8 cellular contexts compared by ENCODE assay signal in the genomic region with DNA sequence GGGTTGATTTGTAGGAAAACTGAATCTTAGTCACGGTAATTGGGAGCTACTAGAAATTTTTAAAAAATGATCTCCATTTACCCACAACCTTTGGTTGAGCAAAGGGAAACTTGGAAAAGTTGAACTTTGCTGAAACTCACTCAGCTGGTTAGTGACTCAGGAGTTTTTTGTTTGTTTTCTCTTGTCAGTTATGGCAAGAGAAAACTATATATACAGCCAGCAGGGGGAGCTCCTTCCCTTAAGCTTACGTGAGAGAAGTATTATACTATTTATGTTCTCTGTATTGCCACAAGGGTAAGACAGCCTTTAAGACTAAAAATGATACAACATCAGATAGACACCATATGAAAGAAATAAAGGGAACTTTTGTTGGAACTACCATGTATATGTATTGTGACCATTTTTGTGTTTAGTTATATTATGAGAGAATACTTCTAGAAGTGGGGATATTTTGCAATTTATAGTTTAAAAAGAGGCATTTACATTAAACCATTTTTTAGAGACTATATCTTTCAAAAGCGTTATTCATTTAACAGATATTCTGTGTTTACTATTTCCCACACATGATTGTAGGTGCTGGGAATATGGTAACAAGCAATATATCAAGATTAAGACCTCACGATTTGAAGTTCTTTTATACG. TPM values are rescaled to one million over a fixed set of nuclear protein-coding genes. Genes with fewer than 3 reads are reported as not detected.
DNase-seq lines count a peak whose midpoint lies in the region; ATAC-seq and TF ChIP-seq lines count a peak whose summit lies in the region.

No MANE protein-coding gene starts in this region.

- TF ChIP-seq CTCF in C4-2B (conservative IDR thresholded peaks at IDR 0.05) (peak; percentile 96), coronary artery (IDR thresholded peaks at IDR 0.05) (peak; percentile 65), lower lobe of right lung (IDR thresholded peaks at IDR 0.05) (peak; percentile 85)

- no peaks in the 10 kb centered on the region for H3K9me3 Mint-ChIP-seq in stimulated activated memory B cell treated with anti-CD40 and anti-IgM and Interleukin-4, amounts not matched to agents 10 μg/mL and 1 μg/mL and 100 μg/mL, for 72 hours

- no peaks in the 10 kb centered on the region for H3K9me3 ChIP-seq in lower lobe of right lung

- peak; percentile 86 for DNase-seq in NCI-H2171 treated with DMSO at 0.1 percent for 48 hours (lab: John Stamatoyannopoulos, UW)
- DNase-seq in UCSD-AML1 (lab: John Stamatoyannopoulos, UW; ENCODE audit: unreplicated experiment) = peak; percentile 9
- no peak for DNase-seq in coronary artery (ENCODE audit: low spot score)
- DNase-seq in lower lobe of right lung = no peak

- H3K4me1 Mint-ChIP-seq in stimulated activated memory B cell treated with anti-CD40 and anti-IgM and Interleukin-4, amounts not matched to agents 10 μg/mL and 1 μg/mL and 100 μg/mL, for 72 hours = peaks cover 14% of the 10 kb centered on the region

- intact Hi-C loops in lower lobe of right lung (cut with DNase I) = no loop called here

- H3K36me3 Mint-ChIP-seq in stimulated activated memory B cell treated with anti-CD40 and anti-IgM and Interleukin-4, amounts not matched to agents 10 μg/mL and 1 μg/mL and 100 μg/mL, for 72 hours = no peaks in the 10 kb centered on the region

- H3K4me3 Mint-ChIP-seq in stimulated activated memory B cell treated with anti-CD40 and anti-IgM and Interleukin-4, amounts not matched to agents 10 μg/mL and 1 μg/mL and 100 μg/mL, for 72 hours = no peak overlapping the region

- H3K27me3 Mint-ChIP-seq in stimulated activated memory B cell treated with anti-CD40 and anti-IgM and Interleukin-4, amounts not matched to agents 10 μg/mL and 1 μg/mL and 100 μg/mL, for 72 hours = peaks cover 40% of the 10 kb centered on the region

- H3K4me3 ChIP-seq in coronary artery = no peak overlapping the region
- no peak overlapping the region for H3K4me3 ChIP-seq in lower lobe of right lung

- H3K27ac Mint-ChIP-seq in stimulated activated memory B cell treated with anti-CD40 and anti-IgM and Interleukin-4, amounts not matched to agents 10 μg/mL and 1 μg/mL and 100 μg/mL, for 72 hours = no peak overlapping the region

- H3K27me3 ChIP-seq in lower lobe of right lung (ENCODE audit: low read depth) = no peaks in the 10 kb centered on the region

- peaks cover 4% of the 10 kb centered on the region for H3K4me1 ChIP-seq in lower lobe of right lung

- no peak overlapping the region for H3K27ac ChIP-seq in C4-2B
- H3K27ac ChIP-seq in coronary artery = no peak overlapping the region
- H3K27ac ChIP-seq in lower lobe of right lung = no peak overlapping the region

- ATAC-seq in GM19035 (IDR thresholded peaks at IDR 0.05; ENCODE audit: unreplicated experiment) = peak; percentile 87
- peak; percentile 84 for ATAC-seq in HG03280 (IDR thresholded peaks at IDR 0.05; ENCODE audit: unreplicated experiment)
- ATAC-seq in lower lobe of right lung = peak; percentile 92 to 95
- peak; percentile 66 for ATAC-seq in stimulated activated memory B cell treated with anti-CD40 and anti-IgM and Interleukin-4, amounts not matched to agents 10 μg/mL and 1 μg/mL and 100 μg/mL, for 72 hours

- H3K36me3 ChIP-seq in lower lobe of right lung = no peaks in the 10 kb centered on the region

RNA-seq across cellular contexts. Expression of gene TBC1D30, which starts 28.1 kb away (rescaled TPM):
- 11.5 TPM for total RNA-seq in lower lobe of right lung

RNA-seq across cellular contexts. Expression of gene GNS, which starts 37.1 kb away (rescaled TPM):
- 199 TPM for total RNA-seq in lower lobe of right lung

Comparison
In these comparisons a context has a peak if more than half of its experiments do, and no peak if none do; other contexts are left out.
1. DNase-seq: peak in NCI-H2171 treated with DMSO at 0.1 percent for 48 hours (single experiment) and UCSD-AML1 (single experiment); none in coronary artery (single experiment) and lower lobe of right lung (single experiment).
2. Peak in every context shown above with its lines, with median percentiles within 50 percentile points of each other: CTCF ChIP-seq and ATAC-seq.